Comparison of ENCODE assay signal across 17 cellular contexts in genomic region chr5:178149199-178149932, GRCh38. TPM values are rescaled to one million over a fixed set of nuclear protein-coding genes. Genes with fewer than 3 reads are reported as not detected.
DNase-seq lines count a peak whose midpoint lies in the region; ATAC-seq and TF ChIP-seq lines count a peak whose summit lies in the region.
"Had no signal": no experiment of that assay in that cellular context is flagged by ENCODE, and none has a peak within 500 bp of the region (broad histone marks: within the 10 kb centered on the region; RNA-seq: fewer than 3 reads in every experiment).

No MANE protein-coding gene starts in this region.

- CTCF ChIA-PET in naive thymus-derived CD4-positive, alpha-beta T cell (lab: Charles Lee): interaction anchor here (0.8 to 11.5 kb wide), 6 partner anchors 8 to 74 kb away, joined by 3 to 117 read pairs (median 4); no protein-coding TSS in a partner anchor
- CTCF ChIA-PET in CD4-positive, alpha-beta T cell (lab: Charles Lee): interaction anchor here (0.8 to 1.7 kb wide), 2 partner anchors 29 to 73 kb away, joined by 4 to 9 read pairs (median 7); no protein-coding TSS in a partner anchor

- H3K4me1 Mint-ChIP-seq in activated naive CD8-positive, alpha-beta T cell treated with anti-CD3 and anti-CD28 coated beads for 36 hours: peaks cover 55% of the 10 kb centered on the region
- H3K4me1 Mint-ChIP-seq in naive thymus-derived CD4-positive, alpha-beta T cell: peaks cover 13 to 52% (median 35%) of the 10 kb centered on the region in 7 donors
- H3K4me1 Mint-ChIP-seq in chondrocyte (ENCODE audit: low read depth): peaks cover 23% of the 10 kb centered on the region
- peaks cover 24% of the 10 kb centered on the region for H3K4me1 Mint-ChIP-seq in CD4-positive, alpha-beta T cell (ENCODE audit: low read depth)

- H3K9me3 ChIP-seq in naive thymus-derived CD4-positive, alpha-beta T cell (ENCODE audit: control insufficient read depth in 2 of 3, low read length in 3 of 3): no peaks in the 10 kb centered on the region
- no peaks in the 10 kb centered on the region for H3K9me3 ChIP-seq in CD4-positive, alpha-beta T cell (ENCODE audit: control insufficient read depth, low read length)

- in situ Hi-C loops in G401 (cut with HindIII; ENCODE audit: low sequenced_read_pairs): no loop called here

- peaks cover 0 to 64% (median 22%) of the 10 kb centered on the region in 3 experiments for H3K36me3 ChIP-seq in naive thymus-derived CD4-positive, alpha-beta T cell (ENCODE audit: control insufficient read depth in 2 of 3, insufficient read depth in 3 of 3, low read length in 3 of 3)

- no peak for TF ChIP-seq CTCF in AG10803 (conservative IDR thresholded peaks at IDR 0.05; ENCODE audit: low read length)
- 0 out of 3 replicates have a peak, but pooled peaks have one; percentile 2 for TF ChIP-seq CTCF in GM12872 (IDR thresholded peaks at IDR 0.05; ENCODE audit: insufficient read depth, low read depth, low read length)
- TF ChIP-seq CTCF in chondrocyte (IDR thresholded peaks at IDR 0.05): no peak
- TF ChIP-seq CTCF in CD4-positive, alpha-beta T cell (IDR thresholded peaks at IDR 0.05): no peak

- H3K36me3 Mint-ChIP-seq in activated naive CD8-positive, alpha-beta T cell treated with anti-CD3 and anti-CD28 coated beads for 36 hours: peaks cover 44% of the 10 kb centered on the region
- peaks cover 0 to 21% (median 9%) of the 10 kb centered on the region in 5 donors for H3K36me3 Mint-ChIP-seq in naive thymus-derived CD4-positive, alpha-beta T cell
- H3K36me3 Mint-ChIP-seq in chondrocyte (ENCODE audit: low read depth): peaks cover 20% of the 10 kb centered on the region
- H3K36me3 Mint-ChIP-seq in CD4-positive, alpha-beta T cell (ENCODE audit: low read depth): peaks cover 78% of the 10 kb centered on the region

- peak overlapping the region; percentile 86 for H3K27ac Mint-ChIP-seq in activated naive CD8-positive, alpha-beta T cell treated with anti-CD3 and anti-CD28 coated beads for 36 hours
- H3K27ac Mint-ChIP-seq in naive thymus-derived CD4-positive, alpha-beta T cell: peak overlapping the region in 6 of 9 donors; percentile 23 to 72 (median 36)
- no peak overlapping the region for H3K27ac Mint-ChIP-seq in chondrocyte (ENCODE audit: unreplicated experiment)
- no peak overlapping the region for H3K27ac Mint-ChIP-seq in CD4-positive, alpha-beta T cell
- H3K27ac Mint-ChIP-seq: natural killer cell had no signal

- POLR2A ChIA-PET in naive thymus-derived CD4-positive, alpha-beta T cell (lab: Charles Lee): interaction anchor here (0.7 to 1.1 kb wide), 2 partner anchors 21 to 29 kb away, joined by 3 to 5 read pairs; no protein-coding TSS in a partner anchor
- POLR2A ChIA-PET in CD4-positive, alpha-beta T cell (lab: Charles Lee): interaction anchor here (0.6 to 0.9 kb wide), 2 partner anchors 28 to 696 kb away, joined by 3 read pairs; no protein-coding TSS in a partner anchor

- DNase-seq in AG10803 (ENCODE audit: low read depth) (peak; percentile 12), cerebellum (ENCODE audit: low spot score) (no peak), chondrocyte (ENCODE audit: low spot score) (no peak), G401 (ENCODE audit: low spot score) (no peak)
- DNase-seq in activated naive CD8-positive, alpha-beta T cell treated with anti-CD3 and anti-CD28 coated beads for 36 hours: peak; percentile 47
- no peak for DNase-seq in naive thymus-derived CD4-positive, alpha-beta T cell
- no peak for DNase-seq in CD4-positive, alpha-beta T cell
- DNase-seq: activated gamma-delta T cell treated with Interleukin-2 at 50 U/mL for 16 hours; effector CD4-positive, alpha-beta T cell; left ventricle myocardium superior; natural killer cell; NCI-H1930; NCI-H526 had no signal

- no peaks in the 10 kb centered on the region for H3K27me3 Mint-ChIP-seq in activated naive CD8-positive, alpha-beta T cell treated with anti-CD3 and anti-CD28 coated beads for 36 hours
- H3K27me3 Mint-ChIP-seq in naive thymus-derived CD4-positive, alpha-beta T cell: peaks cover 0 to 1% (median 0%) of the 10 kb centered on the region in 5 donors
- H3K27me3 Mint-ChIP-seq in chondrocyte (ENCODE audit: low read depth): no peaks in the 10 kb centered on the region
- no peaks in the 10 kb centered on the region for H3K27me3 Mint-ChIP-seq in CD4-positive, alpha-beta T cell

- H3K27me3 ChIP-seq in naive thymus-derived CD4-positive, alpha-beta T cell (ENCODE audit: control insufficient read depth in 2 of 2, insufficient read depth in 2 of 2, low read length in 2 of 2): no peaks in the 10 kb centered on the region
- no peaks in the 10 kb centered on the region for H3K27me3 ChIP-seq in CD4-positive, alpha-beta T cell (ENCODE audit: control insufficient read depth, insufficient read depth, low read length)

- intact Hi-C loops in naive thymus-derived CD4-positive, alpha-beta T cell (cut with micrococcal nuclease): no loop called here
- intact Hi-C loops in CD4-positive, alpha-beta T cell (cut with DNase I, micrococcal nuclease): loop anchor here in 1 of 2 experiments (5.0 kb wide), 1 partner anchor 37 kb away; the partner anchor contains the start of gene N4BP3

- H3K4me3 ChIP-seq in AG10803 (ENCODE audit: low read length): no peak overlapping the region
- H3K4me3 ChIP-seq in naive thymus-derived CD4-positive, alpha-beta T cell (ENCODE audit: low read length): no peak overlapping the region

- H3K9me3 Mint-ChIP-seq in activated naive CD8-positive, alpha-beta T cell treated with anti-CD3 and anti-CD28 coated beads for 36 hours: no peaks in the 10 kb centered on the region
- no peaks in the 10 kb centered on the region for H3K9me3 Mint-ChIP-seq in naive thymus-derived CD4-positive, alpha-beta T cell
- H3K9me3 Mint-ChIP-seq in chondrocyte (ENCODE audit: low read depth): no peaks in the 10 kb centered on the region
- H3K9me3 Mint-ChIP-seq in CD4-positive, alpha-beta T cell: no peaks in the 10 kb centered on the region
- H3K9me3 Mint-ChIP-seq: natural killer cell had no signal

- H3K4me3 Mint-ChIP-seq in activated naive CD8-positive, alpha-beta T cell treated with anti-CD3 and anti-CD28 coated beads for 36 hours: peak overlapping the region; percentile 45
- H3K4me3 Mint-ChIP-seq in naive thymus-derived CD4-positive, alpha-beta T cell: no peak overlapping the region
- H3K4me3 Mint-ChIP-seq in chondrocyte (ENCODE audit: unreplicated experiment): no peak overlapping the region
- no peak overlapping the region for H3K4me3 Mint-ChIP-seq in CD4-positive, alpha-beta T cell
- H3K4me3 Mint-ChIP-seq: natural killer cell had no signal

- H3K4me1 ChIP-seq in naive thymus-derived CD4-positive, alpha-beta T cell (ENCODE audit: control insufficient read depth in 2 of 2, insufficient read depth in 2 of 2, low read length in 2 of 2): peaks cover 11 to 18% of the 10 kb centered on the region in 2 donors

- no peak for ATAC-seq in naive thymus-derived CD4-positive, alpha-beta T cell
- no peak for ATAC-seq in CD4-positive, alpha-beta T cell (ENCODE audit: poor library complexity)
- ATAC-seq: left ventricle myocardium superior, natural killer cell had no signal

- no peak overlapping the region for H3K27ac ChIP-seq in naive thymus-derived CD4-positive, alpha-beta T cell (ENCODE audit: low read depth, low read length)
- H3K27ac ChIP-seq in CD4-positive, alpha-beta T cell (ENCODE audit: low read depth, low read length): no peak overlapping the region

RNA-seq across cellular contexts. Expression of gene NHP2, which starts 4.3 kb away (rescaled TPM):
- 100 to 1,000 TPM; 349 to 354 TPM for total RNA-seq in activated naive CD8-positive, alpha-beta T cell treated with anti-CD3 and anti-CD28 coated beads for 36 hours
- total RNA-seq in naive thymus-derived CD4-positive, alpha-beta T cell: 100 to 1,000 TPM in 1 of 5 experiments, 10 to 100 TPM in 4; 50.5 to 149 (median 70.5) TPM
- 100 to 1,000 TPM; 226 to 231 TPM for polyA plus RNA-seq in naive thymus-derived CD4-positive, alpha-beta T cell
- total RNA-seq in cerebellum (55.8 TPM), chondrocyte (72.2 to 106 TPM (median 74.1 TPM) in 3 replicates)
- total RNA-seq in G401 (2014; rRNA removed; shearing (Covaris generic)): 280 and 288 TPM in 2 replicates
- 10 to 100 TPM; 42.2 to 44.5 TPM for total RNA-seq in CD4-positive, alpha-beta T cell

RNA-seq across cellular contexts. Expression of gene RMND5B, which starts 18.6 kb away (rescaled TPM):
- total RNA-seq in activated naive CD8-positive, alpha-beta T cell treated with anti-CD3 and anti-CD28 coated beads for 36 hours: 10 to 100 TPM; 26.2 to 26.7 TPM
- total RNA-seq in naive thymus-derived CD4-positive, alpha-beta T cell: 10 to 100 TPM; 21.0 to 42.7 (median 23.3) TPM
- polyA plus RNA-seq in naive thymus-derived CD4-positive, alpha-beta T cell: 10 to 100 TPM; 41.8 to 56.8 TPM
- total RNA-seq in cerebellum (22.0 TPM), chondrocyte (24.4 to 27.7 TPM (median 26.8 TPM) in 3 replicates)
- 40.5 and 46.0 TPM in 2 replicates for total RNA-seq in G401 (2014; rRNA removed; shearing (Covaris generic))
- total RNA-seq in CD4-positive, alpha-beta T cell: 10 to 100 TPM; 12.0 to 13.8 TPM

RNA-seq across cellular contexts. Expression of gene N4BP3, which starts 36.0 kb away (rescaled TPM):
- total RNA-seq in activated naive CD8-positive, alpha-beta T cell treated with anti-CD3 and anti-CD28 coated beads for 36 hours: 10 to 100 TPM; 12.3 to 12.9 TPM
- 1 to 10 TPM in 3 of 5 experiments, under 1 TPM in 2; 0.79 to 3.5 (median 2.1) TPM for total RNA-seq in naive thymus-derived CD4-positive, alpha-beta T cell
- 1 to 10 TPM in 1 of 2 donors, under 1 TPM in 1; 0.19 to 1.1 TPM for polyA plus RNA-seq in naive thymus-derived CD4-positive, alpha-beta T cell
- total RNA-seq in cerebellum (10.8 TPM), chondrocyte (0.27 to 0.44 TPM (median 0.32 TPM) in 3 replicates)
- total RNA-seq in G401 (2014; rRNA removed; shearing (Covaris generic)): 9.3 and 10.4 TPM in 2 replicates
- total RNA-seq in CD4-positive, alpha-beta T cell: 1 to 10 TPM; 3.8 to 4.3 TPM

RNA-seq across cellular contexts. Expression of gene GMCL2, which starts 37.8 kb away (rescaled TPM):
- total RNA-seq in activated naive CD8-positive, alpha-beta T cell treated with anti-CD3 and anti-CD28 coated beads for 36 hours: not detected
- not detected for total RNA-seq in naive thymus-derived CD4-positive, alpha-beta T cell
- not detected for polyA plus RNA-seq in naive thymus-derived CD4-positive, alpha-beta T cell
- total RNA-seq in cerebellum: not detected
- not detected in 3 replicates for total RNA-seq in chondrocyte
- 0.03 TPM in 1 of 2 replicates, not detected in the other for total RNA-seq in G401 (2014; rRNA removed; shearing (Covaris generic))
- not detected for total RNA-seq in CD4-positive, alpha-beta T cell
- total RNA-seq: left ventricle myocardium superior, natural killer cell, pulmonary artery endothelial cell, SK-MEL-5 had no signal
- polyA plus RNA-seq: BJ had no signal

RNA-seq across cellular contexts. Expression of gene HNRNPAB, which starts 55.0 kb away (rescaled TPM):
- total RNA-seq in activated naive CD8-positive, alpha-beta T cell treated with anti-CD3 and anti-CD28 coated beads for 36 hours: 100 to 1,000 TPM; 599 to 600 TPM
- 100 to 1,000 TPM in 1 of 5 experiments, 10 to 100 TPM in 4; 68.9 to 197 (median 82.6) TPM for total RNA-seq in naive thymus-derived CD4-positive, alpha-beta T cell
- 10 to 100 TPM; 40.6 to 62.4 TPM for polyA plus RNA-seq in naive thymus-derived CD4-positive, alpha-beta T cell
- total RNA-seq in cerebellum (37.9 TPM), chondrocyte (152 to 215 TPM (median 156 TPM) in 3 replicates)
- total RNA-seq in G401 (2014; rRNA removed; shearing (Covaris generic)): 160 and 197 TPM in 2 replicates
- total RNA-seq in CD4-positive, alpha-beta T cell: 10 to 100 TPM; 63.6 to 68.9 TPM

Comparison
In these comparisons a context has a peak if more than half of its experiments do, and no peak if none do; other contexts are left out.
1. DNase-seq: peak in AG10803 (single experiment) and activated naive CD8-positive, alpha-beta T cell treated with anti-CD3 and anti-CD28 coated beads for 36 hours (single experiment); none in naive thymus-derived CD4-positive, alpha-beta T cell (0 of 9), cerebellum (single experiment), chondrocyte (single experiment), G401 (single experiment) and CD4-positive, alpha-beta T cell (0 of 10).
2. H3K27ac Mint-ChIP-seq: peak in activated naive CD8-positive, alpha-beta T cell treated with anti-CD3 and anti-CD28 coated beads for 36 hours (single experiment) and naive thymus-derived CD4-positive, alpha-beta T cell (6 of 9); none in chondrocyte (single experiment) and CD4-positive, alpha-beta T cell (single experiment).